Comparison of ENCODE assay signal across 1 cellular context in the genomic region with DNA sequence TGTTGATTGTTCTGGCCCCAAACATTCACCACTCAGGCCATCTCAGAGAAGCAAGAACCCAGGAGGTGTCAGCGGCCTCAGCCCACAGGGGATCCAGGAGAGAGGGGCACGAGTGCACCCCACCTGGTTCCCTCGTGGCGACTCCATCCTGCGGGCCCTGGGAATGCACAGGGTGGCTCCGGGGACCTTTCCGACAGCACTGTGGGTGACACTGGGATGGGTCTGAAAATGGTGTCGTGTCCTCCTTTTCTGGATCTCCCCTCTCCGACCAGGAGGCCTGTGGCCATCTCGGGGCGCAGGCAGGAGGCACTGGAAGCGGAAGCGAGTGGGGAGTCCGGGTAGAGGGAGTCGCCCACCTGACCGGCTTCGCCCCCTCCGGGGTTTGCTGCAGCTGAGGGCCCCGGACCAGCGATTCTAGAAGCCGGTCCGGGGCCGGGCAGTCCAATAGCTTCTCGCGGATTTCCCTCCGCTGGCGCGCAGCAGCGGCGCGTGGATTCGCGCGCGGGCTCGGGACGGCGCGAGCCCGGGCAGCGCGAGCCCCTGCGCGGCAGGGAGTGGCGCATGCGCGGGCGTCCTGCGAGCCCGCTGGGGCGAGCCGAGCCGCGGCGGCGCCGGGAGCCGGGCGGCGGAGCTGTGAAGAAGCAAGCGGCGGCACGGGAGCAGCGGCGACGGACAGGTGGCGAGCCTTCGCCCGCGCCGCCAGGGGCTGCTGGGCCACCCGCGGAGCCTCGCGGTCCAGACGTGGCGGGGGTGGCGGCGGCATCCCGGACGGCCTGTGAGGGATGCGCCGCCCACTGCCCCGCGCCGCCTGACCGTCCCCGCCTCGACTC.
TF ChIP-seq lines count a peak whose summit lies in the region.

A gene with protein sequence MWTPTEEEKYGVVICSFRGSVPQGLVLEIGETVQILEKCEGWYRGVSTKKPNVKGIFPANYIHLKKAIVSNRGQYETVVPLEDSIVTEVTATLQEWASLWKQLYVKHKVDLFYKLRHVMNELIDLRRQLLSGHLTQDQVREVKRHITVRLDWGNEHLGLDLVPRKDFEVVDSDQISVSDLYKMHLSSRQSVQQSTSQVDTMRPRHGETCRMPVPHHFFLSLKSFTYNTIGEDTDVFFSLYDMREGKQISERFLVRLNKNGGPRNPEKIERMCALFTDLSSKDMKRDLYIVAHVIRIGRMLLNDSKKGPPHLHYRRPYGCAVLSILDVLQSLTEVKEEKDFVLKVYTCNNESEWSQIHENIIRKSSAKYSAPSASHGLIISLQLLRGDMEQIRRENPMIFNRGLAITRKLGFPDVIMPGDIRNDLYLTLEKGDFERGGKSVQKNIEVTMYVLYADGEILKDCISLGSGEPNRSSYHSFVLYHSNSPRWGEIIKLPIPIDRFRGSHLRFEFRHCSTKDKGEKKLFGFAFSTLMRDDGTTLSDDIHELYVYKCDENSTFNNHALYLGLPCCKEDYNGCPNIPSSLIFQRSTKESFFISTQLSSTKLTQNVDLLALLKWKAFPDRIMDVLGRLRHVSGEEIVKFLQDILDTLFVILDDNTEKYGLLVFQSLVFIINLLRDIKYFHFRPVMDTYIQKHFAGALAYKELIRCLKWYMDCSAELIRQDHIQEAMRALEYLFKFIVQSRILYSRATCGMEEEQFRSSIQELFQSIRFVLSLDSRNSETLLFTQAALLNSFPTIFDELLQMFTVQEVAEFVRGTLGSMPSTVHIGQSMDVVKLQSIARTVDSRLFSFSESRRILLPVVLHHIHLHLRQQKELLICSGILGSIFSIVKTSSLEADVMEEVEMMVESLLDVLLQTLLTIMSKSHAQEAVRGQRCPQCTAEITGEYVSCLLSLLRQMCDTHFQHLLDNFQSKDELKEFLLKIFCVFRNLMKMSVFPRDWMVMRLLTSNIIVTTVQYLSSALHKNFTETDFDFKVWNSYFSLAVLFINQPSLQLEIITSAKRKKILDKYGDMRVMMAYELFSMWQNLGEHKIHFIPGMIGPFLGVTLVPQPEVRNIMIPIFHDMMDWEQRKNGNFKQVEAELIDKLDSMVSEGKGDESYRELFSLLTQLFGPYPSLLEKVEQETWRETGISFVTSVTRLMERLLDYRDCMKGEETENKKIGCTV (N-terminal part only) (plus strand): TSS at position 579 of the 830 bp plus-strand sequence. CDS start 337 bp downstream, outside the sequence.

TF ChIP-seq in WTC11, 78 proteins besides CTCF, POLR2A, EP300 and RAD21 (continued from another document and continues in another):
- TF ChIP-seq, protein P1, sequence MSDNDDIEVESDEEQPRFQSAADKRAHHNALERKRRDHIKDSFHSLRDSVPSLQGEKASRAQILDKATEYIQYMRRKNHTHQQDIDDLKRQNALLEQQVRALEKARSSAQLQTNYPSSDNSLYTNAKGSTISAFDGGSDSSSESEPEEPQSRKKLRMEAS (CRISPR knock-in tag; IDR thresholded peaks at IDR 0.05): no peak
- no peak for TF ChIP-seq NFE2L1 (CRISPR knock-in tag; IDR thresholded peaks at IDR 0.05)
- no peak for TF ChIP-seq ZNF138 (CRISPR knock-in tag; conservative IDR thresholded peaks at IDR 0.05)
- TF ChIP-seq, protein P2, sequence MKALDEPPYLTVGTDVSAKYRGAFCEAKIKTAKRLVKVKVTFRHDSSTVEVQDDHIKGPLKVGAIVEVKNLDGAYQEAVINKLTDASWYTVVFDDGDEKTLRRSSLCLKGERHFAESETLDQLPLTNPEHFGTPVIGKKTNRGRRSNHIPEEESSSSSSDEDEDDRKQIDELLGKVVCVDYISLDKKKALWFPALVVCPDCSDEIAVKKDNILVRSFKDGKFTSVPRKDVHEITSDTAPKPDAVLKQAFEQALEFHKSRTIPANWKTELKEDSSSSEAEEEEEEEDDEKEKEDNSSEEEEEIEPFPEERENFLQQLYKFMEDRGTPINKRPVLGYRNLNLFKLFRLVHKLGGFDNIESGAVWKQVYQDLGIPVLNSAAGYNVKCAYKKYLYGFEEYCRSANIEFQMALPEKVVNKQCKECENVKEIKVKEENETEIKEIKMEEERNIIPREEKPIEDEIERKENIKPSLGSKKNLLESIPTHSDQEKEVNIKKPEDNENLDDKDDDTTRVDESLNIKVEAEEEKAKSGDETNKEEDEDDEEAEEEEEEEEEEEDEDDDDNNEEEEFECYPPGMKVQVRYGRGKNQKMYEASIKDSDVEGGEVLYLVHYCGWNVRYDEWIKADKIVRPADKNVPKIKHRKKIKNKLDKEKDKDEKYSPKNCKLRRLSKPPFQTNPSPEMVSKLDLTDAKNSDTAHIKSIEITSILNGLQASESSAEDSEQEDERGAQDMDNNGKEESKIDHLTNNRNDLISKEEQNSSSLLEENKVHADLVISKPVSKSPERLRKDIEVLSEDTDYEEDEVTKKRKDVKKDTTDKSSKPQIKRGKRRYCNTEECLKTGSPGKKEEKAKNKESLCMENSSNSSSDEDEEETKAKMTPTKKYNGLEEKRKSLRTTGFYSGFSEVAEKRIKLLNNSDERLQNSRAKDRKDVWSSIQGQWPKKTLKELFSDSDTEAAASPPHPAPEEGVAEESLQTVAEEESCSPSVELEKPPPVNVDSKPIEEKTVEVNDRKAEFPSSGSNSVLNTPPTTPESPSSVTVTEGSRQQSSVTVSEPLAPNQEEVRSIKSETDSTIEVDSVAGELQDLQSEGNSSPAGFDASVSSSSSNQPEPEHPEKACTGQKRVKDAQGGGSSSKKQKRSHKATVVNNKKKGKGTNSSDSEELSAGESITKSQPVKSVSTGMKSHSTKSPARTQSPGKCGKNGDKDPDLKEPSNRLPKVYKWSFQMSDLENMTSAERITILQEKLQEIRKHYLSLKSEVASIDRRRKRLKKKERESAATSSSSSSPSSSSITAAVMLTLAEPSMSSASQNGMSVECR (CRISPR knock-in tag; IDR thresholded peaks at IDR 0.05; ENCODE audit: borderline replicate concordance): no peak
- TF ChIP-seq, protein P3, sequence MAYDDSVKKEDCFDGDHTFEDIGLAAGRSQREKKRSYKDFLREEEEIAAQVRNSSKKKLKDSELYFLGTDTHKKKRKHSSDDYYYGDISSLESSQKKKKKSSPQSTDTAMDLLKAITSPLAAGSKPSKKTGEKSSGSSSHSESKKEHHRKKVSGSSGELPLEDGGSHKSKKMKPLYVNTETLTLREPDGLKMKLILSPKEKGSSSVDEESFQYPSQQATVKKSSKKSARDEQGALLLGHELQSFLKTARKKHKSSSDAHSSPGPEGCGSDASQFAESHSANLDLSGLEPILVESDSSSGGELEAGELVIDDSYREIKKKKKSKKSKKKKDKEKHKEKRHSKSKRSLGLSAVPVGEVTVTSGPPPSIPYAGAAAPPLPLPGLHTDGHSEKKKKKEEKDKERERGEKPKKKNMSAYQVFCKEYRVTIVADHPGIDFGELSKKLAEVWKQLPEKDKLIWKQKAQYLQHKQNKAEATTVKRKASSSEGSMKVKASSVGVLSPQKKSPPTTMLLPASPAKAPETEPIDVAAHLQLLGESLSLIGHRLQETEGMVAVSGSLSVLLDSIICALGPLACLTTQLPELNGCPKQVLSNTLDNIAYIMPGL (CRISPR knock-in tag; IDR thresholded peaks at IDR 0.05): peak; percentile 42; the same call in 1 of the 2 replicates
- TF ChIP-seq, protein P4, sequence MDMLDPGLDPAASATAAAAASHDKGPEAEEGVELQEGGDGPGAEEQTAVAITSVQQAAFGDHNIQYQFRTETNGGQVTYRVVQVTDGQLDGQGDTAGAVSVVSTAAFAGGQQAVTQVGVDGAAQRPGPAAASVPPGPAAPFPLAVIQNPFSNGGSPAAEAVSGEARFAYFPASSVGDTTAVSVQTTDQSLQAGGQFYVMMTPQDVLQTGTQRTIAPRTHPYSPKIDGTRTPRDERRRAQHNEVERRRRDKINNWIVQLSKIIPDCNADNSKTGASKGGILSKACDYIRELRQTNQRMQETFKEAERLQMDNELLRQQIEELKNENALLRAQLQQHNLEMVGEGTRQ (CRISPR knock-in tag; IDR thresholded peaks at IDR 0.05): peak; percentile 45; the same call in 1 of the 2 replicates
- TF ChIP-seq, protein P5, sequence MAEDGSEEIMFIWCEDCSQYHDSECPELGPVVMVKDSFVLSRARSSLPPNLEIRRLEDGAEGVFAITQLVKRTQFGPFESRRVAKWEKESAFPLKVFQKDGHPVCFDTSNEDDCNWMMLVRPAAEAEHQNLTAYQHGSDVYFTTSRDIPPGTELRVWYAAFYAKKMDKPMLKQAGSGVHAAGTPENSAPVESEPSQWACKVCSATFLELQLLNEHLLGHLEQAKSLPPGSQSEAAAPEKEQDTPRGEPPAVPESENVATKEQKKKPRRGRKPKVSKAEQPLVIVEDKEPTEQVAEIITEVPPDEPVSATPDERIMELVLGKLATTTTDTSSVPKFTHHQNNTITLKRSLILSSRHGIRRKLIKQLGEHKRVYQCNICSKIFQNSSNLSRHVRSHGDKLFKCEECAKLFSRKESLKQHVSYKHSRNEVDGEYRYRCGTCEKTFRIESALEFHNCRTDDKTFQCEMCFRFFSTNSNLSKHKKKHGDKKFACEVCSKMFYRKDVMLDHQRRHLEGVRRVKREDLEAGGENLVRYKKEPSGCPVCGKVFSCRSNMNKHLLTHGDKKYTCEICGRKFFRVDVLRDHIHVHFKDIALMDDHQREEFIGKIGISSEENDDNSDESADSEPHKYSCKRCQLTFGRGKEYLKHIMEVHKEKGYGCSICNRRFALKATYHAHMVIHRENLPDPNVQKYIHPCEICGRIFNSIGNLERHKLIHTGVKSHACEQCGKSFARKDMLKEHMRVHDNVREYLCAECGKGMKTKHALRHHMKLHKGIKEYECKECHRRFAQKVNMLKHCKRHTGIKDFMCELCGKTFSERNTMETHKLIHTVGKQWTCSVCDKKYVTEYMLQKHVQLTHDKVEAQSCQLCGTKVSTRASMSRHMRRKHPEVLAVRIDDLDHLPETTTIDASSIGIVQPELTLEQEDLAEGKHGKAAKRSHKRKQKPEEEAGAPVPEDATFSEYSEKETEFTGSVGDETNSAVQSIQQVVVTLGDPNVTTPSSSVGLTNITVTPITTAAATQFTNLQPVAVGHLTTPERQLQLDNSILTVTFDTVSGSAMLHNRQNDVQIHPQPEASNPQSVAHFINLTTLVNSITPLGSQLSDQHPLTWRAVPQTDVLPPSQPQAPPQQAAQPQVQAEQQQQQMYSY (CRISPR knock-in tag; IDR thresholded peaks at IDR 0.05): no peak
- TF ChIP-seq, protein P6, sequence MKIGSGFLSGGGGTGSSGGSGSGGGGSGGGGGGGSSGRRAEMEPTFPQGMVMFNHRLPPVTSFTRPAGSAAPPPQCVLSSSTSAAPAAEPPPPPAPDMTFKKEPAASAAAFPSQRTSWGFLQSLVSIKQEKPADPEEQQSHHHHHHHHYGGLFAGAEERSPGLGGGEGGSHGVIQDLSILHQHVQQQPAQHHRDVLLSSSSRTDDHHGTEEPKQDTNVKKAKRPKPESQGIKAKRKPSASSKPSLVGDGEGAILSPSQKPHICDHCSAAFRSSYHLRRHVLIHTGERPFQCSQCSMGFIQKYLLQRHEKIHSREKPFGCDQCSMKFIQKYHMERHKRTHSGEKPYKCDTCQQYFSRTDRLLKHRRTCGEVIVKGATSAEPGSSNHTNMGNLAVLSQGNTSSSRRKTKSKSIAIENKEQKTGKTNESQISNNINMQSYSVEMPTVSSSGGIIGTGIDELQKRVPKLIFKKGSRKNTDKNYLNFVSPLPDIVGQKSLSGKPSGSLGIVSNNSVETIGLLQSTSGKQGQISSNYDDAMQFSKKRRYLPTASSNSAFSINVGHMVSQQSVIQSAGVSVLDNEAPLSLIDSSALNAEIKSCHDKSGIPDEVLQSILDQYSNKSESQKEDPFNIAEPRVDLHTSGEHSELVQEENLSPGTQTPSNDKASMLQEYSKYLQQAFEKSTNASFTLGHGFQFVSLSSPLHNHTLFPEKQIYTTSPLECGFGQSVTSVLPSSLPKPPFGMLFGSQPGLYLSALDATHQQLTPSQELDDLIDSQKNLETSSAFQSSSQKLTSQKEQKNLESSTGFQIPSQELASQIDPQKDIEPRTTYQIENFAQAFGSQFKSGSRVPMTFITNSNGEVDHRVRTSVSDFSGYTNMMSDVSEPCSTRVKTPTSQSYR (CRISPR knock-in tag; IDR thresholded peaks at IDR 0.05): no peak
- peak; percentile 23; the same call in 1 of the 2 replicates for TF ChIP-seq TCF7 (CRISPR knock-in tag; IDR thresholded peaks at IDR 0.05; ENCODE audit: low read depth)
- TF ChIP-seq CREB1 (CRISPR knock-in tag; IDR thresholded peaks at IDR 0.05): no peak
- TF ChIP-seq, protein P7, sequence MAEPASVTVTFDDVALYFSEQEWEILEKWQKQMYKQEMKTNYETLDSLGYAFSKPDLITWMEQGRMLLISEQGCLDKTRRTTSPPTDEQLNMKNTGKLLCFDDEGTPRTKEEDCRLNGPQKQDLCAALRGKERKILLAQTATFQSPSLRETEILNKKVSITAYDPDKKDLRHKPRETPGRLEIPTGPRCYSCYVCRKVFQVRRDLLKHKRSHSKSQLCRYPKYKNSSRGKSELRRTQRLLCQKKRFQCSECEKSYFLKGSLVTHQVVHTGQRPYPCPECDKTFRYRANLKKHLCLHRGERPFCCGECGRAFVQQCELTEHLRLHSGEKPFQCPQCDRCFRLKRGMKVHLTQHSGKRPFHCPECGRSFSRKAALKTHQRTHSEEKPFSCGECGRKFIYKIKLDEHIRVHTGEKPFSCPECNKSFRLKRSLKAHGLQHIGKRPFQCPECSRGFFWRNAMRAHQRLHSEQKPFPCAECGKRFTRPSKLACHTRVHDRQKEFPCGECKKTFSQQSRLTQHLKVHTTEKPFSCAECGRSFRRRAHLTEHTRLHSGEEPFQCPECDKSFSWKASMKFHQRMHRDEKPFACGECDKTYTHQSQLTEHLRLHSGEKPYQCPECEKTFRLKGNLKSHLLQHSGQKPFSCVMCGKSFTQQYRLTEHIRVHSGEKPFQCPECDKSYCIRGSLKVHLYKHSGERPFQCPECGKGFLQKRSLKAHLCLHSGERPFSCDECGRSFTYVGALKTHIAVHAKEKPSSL (CRISPR knock-in tag; conservative IDR thresholded peaks at IDR 0.05): no peak
- no peak for TF ChIP-seq ZNF396 (CRISPR knock-in tag; IDR thresholded peaks at IDR 0.05; ENCODE audit: borderline replicate concordance)
- no peak for TF ChIP-seq ZNF219 (CRISPR knock-in tag; IDR thresholded peaks at IDR 0.05; ENCODE audit: borderline replicate concordance)
- TF ChIP-seq, protein P8, sequence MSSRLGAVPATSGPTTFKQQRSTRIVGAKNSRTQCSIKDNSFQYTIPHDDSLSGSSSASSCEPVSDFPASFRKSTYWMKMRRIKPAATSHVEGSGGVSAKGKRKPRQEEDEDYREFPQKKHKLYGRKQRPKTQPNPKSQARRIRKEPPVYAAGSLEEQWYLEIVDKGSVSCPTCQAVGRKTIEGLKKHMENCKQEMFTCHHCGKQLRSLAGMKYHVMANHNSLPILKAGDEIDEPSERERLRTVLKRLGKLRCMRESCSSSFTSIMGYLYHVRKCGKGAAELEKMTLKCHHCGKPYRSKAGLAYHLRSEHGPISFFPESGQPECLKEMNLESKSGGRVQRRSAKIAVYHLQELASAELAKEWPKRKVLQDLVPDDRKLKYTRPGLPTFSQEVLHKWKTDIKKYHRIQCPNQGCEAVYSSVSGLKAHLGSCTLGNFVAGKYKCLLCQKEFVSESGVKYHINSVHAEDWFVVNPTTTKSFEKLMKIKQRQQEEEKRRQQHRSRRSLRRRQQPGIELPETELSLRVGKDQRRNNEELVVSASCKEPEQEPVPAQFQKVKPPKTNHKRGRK (CRISPR knock-in tag; IDR thresholded peaks at IDR 0.05; ENCODE audit: borderline replicate concordance): no peak
- TF ChIP-seq, protein P9, sequence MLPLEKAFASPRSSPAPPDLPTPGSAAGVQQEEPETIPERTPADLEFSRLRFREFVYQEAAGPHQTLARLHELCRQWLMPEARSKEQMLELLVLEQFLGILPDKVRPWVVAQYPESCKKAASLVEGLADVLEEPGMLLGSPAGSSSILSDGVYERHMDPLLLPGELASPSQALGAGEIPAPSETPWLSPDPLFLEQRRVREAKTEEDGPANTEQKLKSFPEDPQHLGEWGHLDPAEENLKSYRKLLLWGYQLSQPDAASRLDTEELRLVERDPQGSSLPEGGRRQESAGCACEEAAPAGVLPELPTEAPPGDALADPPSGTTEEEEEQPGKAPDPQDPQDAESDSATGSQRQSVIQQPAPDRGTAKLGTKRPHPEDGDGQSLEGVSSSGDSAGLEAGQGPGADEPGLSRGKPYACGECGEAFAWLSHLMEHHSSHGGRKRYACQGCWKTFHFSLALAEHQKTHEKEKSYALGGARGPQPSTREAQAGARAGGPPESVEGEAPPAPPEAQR (CRISPR knock-in tag; IDR thresholded peaks at IDR 0.05): no peak
